8 cellular contexts compared by ENCODE assay signal in the genomic region with DNA sequence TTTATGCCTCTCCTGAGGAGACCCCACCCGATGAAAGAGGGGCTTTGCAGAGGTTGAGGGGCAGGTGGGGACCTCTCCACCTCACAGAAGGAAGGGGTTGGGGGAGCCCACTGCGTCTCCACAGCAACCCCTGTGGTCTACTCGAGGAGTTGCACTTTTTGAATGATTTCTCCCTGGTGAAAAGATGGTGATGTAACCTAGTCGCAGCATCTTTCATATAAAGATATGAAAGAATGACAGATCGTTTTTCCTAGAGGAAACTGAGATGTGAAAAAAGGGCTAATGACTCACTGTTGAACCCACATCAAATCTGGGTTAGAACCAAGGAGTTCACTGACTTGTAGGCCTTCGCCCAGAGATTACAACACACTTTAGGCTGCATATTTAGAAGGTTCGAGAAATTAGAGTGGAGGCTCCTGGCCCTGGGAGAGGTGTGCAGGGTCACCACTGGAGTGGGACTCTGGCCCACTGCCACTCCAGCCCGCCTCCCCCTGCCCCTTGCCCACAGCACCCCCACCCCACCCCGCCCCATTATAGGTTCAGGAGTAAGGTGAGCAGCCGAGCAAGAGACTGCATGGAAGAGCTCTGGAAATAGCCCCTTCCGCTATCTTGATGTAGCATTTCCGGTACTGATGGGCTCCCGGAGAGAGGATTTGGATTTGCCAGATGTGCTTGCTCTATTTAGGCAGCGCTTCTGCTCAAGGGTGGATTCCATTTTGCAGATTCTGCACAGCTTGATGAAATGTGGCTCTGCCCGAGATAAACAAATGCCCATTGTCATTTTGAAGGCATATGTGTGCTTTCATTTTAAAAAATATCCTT. TPM values are rescaled to one million over a fixed set of nuclear protein-coding genes. Genes with fewer than 3 reads are reported as not detected.
DNase-seq lines count a peak whose midpoint lies in the region; ATAC-seq and TF ChIP-seq lines count a peak whose summit lies in the region.

No MANE protein-coding gene starts in this region.

- no peaks in the 10 kb centered on the region for H3K4me1 ChIP-seq in colonic mucosa

- H3K9ac ChIP-seq in colonic mucosa (ENCODE audit: low read depth in 2 of 2, low read length in 2 of 2) = no peak overlapping the region

- DNase-seq in Right ventricle myocardium inferior (ENCODE audit: missing footprints) = peak; percentile 71
- DNase-seq in cardiac septum (ENCODE audit: low spot score) = no peak
- DNase-seq in SIG-M5 (lab: John Stamatoyannopoulos, UW) = peak; percentile 36
- no peak for DNase-seq in colonic mucosa
- DNase-seq in naive thymus-derived CD8-positive, alpha-beta T cell = peak in 3 of 10 donors; percentile 4 to 34 (median 23)
- DNase-seq in left lobe of liver (ENCODE audit: low spot score) = no peak
- DNase-seq in DMS79 treated with DMSO at 0.1 percent for 48 hours (lab: John Stamatoyannopoulos, UW) = no peak

- peaks cover 8% of the 10 kb centered on the region for H3K27me3 ChIP-seq in colonic mucosa

- peaks cover 0 to 10% (median 5%) of the 10 kb centered on the region in 5 donors for H3K27me3 Mint-ChIP-seq in naive thymus-derived CD8-positive, alpha-beta T cell

- intact Hi-C loops in Right ventricle myocardium inferior (cut with DNase I) = no loop called here
- intact Hi-C loops in cardiac septum (cut with DNase I) = no loop called here
- intact Hi-C loops in colonic mucosa (cut with DNase I) = no loop called here

- H3K4me3 ChIP-seq in colonic mucosa = no peak overlapping the region

- no peaks in the 10 kb centered on the region for H3K9me3 Mint-ChIP-seq in naive thymus-derived CD8-positive, alpha-beta T cell

- POLR2A ChIA-PET in naive thymus-derived CD8-positive, alpha-beta T cell (lab: Charles Lee) = interaction anchor here (0.6 kb wide), 1 partner anchor 1693 kb away, joined by 3 read pairs; no protein-coding TSS in a partner anchor

- ATAC-seq in Right ventricle myocardium inferior (peak; percentile 66), HG03045 (IDR thresholded peaks at IDR 0.05; ENCODE audit: unreplicated experiment) (peak; percentile 66), left lobe of liver (no peak)
- ATAC-seq in naive thymus-derived CD8-positive, alpha-beta T cell = peak; percentile 71 to 76

- H3K36me3 ChIP-seq in colonic mucosa = no peaks in the 10 kb centered on the region

- H3K9me3 ChIP-seq in colonic mucosa = no peaks in the 10 kb centered on the region

- TF ChIP-seq CTCF in colonic mucosa (IDR thresholded peaks at IDR 0.05) = no peak

- H3K4me3 Mint-ChIP-seq in naive thymus-derived CD8-positive, alpha-beta T cell = peak overlapping the region; percentile 69 to 82 (median 78)

- peak overlapping the region in 7 of 10 donors; percentile 3 to 74 (median 37) for H3K27ac Mint-ChIP-seq in naive thymus-derived CD8-positive, alpha-beta T cell

- no peaks in the 10 kb centered on the region for H3K36me3 Mint-ChIP-seq in naive thymus-derived CD8-positive, alpha-beta T cell

- peaks cover 11 to 40% (median 20%) of the 10 kb centered on the region in 4 donors for H3K4me1 Mint-ChIP-seq in naive thymus-derived CD8-positive, alpha-beta T cell

- H3K27ac ChIP-seq in colonic mucosa = peak overlapping the region; percentile 32

RNA-seq across cellular contexts. Expression of gene TGFB2, which starts 6.7 kb away (rescaled TPM):
- total RNA-seq in Right ventricle myocardium inferior = 1.6 TPM
- total RNA-seq in cardiac septum = 40.5 TPM
- 1 to 10 TPM in 1 of 2 donors, under 1 TPM in 1; 0.27 to 4.6 TPM for total RNA-seq in colonic mucosa
- under 1 TPM in 1 of 2 experiments, not detected in 1; 0.16 TPM for total RNA-seq in naive thymus-derived CD8-positive, alpha-beta T cell
- polyA plus RNA-seq in naive thymus-derived CD8-positive, alpha-beta T cell = not detected
- total RNA-seq in left lobe of liver = 0.20 TPM

Comparison
In these comparisons a context has a peak if more than half of its experiments do, and no peak if none do; other contexts are left out.
1. DNase-seq: peak in Right ventricle myocardium inferior (single experiment) and SIG-M5 (single experiment); none in cardiac septum (single experiment), colonic mucosa (single experiment), left lobe of liver (single experiment) and DMS79 treated with DMSO at 0.1 percent for 48 hours (single experiment).